ENCODE assay signal across 7 cellular contexts in the genomic region with DNA sequence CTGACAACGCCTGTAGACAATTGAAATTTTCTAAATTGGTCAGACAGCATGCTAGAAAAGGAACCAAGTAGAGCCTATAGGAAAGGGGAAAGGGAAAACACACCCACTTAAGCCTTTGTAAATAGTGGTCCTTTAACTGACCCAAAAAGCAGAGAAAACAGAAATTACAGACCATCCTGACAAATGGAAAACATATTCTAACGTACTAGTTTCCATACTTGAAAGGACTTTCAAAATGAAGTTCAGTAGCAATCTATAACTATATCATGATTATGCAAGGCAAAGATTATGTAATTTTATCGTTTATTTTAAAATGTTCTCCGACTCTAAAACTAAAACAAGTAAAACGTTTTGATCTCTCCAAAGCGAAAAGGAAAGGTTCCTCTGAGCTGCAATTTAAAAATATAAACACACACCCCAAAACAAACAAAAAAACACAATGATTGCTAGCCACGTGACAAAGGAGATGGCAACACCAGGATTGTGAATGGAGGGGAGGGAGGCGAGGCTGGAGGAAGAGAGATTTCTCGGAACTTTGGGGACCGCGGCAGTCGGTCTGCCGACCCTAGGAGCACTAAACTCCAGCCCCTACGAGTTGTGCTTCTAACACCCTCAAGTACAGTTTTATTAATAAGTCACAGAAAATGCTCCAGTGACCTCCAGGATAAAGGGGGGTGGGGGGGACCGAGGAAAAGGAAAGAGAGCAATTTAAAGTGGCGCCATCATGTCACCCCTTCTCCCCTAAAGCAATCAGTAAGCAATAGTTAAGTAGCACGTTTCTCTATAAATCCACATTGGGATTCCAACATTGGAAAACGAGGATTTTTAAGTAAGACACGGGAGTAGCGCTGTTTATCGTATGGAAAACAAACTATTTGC. TPM values are rescaled to one million over a fixed set of nuclear protein-coding genes. Genes with fewer than 3 reads are reported as not detected.
A peak's percentile ranks its signal among the peaks of the same experiment; 100 is the strongest.
DNase-seq lines count a peak whose midpoint lies in the region; TF ChIP-seq lines count a peak whose summit lies in the region.

No MANE protein-coding gene starts in this region.

- H3K4me3 ChIP-seq in lower leg skin (ENCODE audit: low read depth, poor library complexity, severe bottlenecking) = peak overlapping the region; percentile 88

- POLR2A ChIA-PET in RWPE1 (lab: Yijun Ruan, JAX; ENCODE audit: low non-redundant PET) = no interaction called here

- TF ChIP-seq CTCF in RWPE1 (conservative IDR thresholded peaks at IDR 0.05; ENCODE audit: low read depth) (no peak), lower leg skin (IDR thresholded peaks at IDR 0.05) (no peak)

- TF ChIP-seq POLR2A in lower leg skin (IDR thresholded peaks at IDR 0.05) = no peak

- peak overlapping the region; percentile 100 for H3K27ac ChIP-seq in RWPE1

- intact Hi-C loops in lower leg skin (cut with DNase I; ENCODE audit: low total_unique reads) = no loop called here

- 0 to 1% methylated on average over 21 of the region's 21 CpGs for WGBS in lower leg skin, 2 donors

- CTCF ChIA-PET in RWPE1 (lab: Yijun Ruan, JAX) = interaction anchor here (1.4 kb wide), 1 partner anchor 95 kb away, joined by 4 read pairs; no protein-coding TSS in a partner anchor

- DNase-seq in Daoy (ENCODE audit: low read depth) (peak; percentile 32), HuH-7 (ENCODE audit: low spot score) (peak; percentile 65), RWPE1 (ENCODE audit: low spot score) (peak; percentile 73), cerebellar cortex (ENCODE audit: low spot score) (peak; percentile 67), lower leg skin (ENCODE audit: low spot score in 2 of 2) (peak in 1 of 2 donors; percentile 32), superior temporal gyrus (ENCODE audit: extremely low spot score) (peak; percentile 89), COLO829 (ENCODE audit: low spot score) (no peak)

RNA-seq across cellular contexts. Expression of a gene that starts 1.7 kb away (rescaled TPM):
- 26.8 and 27.1 TPM in 2 replicates for total RNA-seq in Daoy (2014; rRNA removed; shearing (Covaris generic))
- total RNA-seq in lower leg skin = 100 to 1,000 TPM in 1 of 4 donors, 10 to 100 TPM in 3; 53.8 to 107 (median 60.6) TPM
